Comparison of ENCODE assay signal across 8 cellular contexts in the genomic region with DNA sequence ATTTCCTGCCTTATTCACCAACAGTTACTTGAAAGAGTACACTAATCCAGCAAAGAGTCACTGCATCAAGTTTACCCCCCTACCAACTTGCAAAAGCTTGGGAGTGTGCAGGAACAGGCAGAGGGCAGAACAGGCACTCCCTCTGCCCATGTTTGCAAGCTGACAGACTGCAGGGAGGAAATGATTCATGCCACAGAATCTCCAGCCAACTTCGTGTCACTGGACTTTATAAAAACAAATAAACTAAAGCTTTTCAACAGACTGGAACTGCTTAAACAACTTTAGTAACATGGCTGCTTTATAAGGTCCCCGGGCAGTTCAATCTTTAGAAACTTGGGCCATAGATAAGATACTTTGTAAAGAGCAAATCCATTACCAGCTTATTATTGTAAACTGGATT.
DNase-seq lines count a peak whose midpoint lies in the region; ATAC-seq and TF ChIP-seq lines count a peak whose summit lies in the region.

No MANE protein-coding gene starts in this region.

- peaks cover 33% of the 10 kb centered on the region for H3K4me1 ChIP-seq in PC-3 (ENCODE audit: insufficient read depth, low read length)

- H3K9ac ChIP-seq in PC-3 (ENCODE audit: low read length): no peak overlapping the region

- H3K9me3 ChIP-seq in PC-3 (ENCODE audit: low read length): no peaks in the 10 kb centered on the region

- H3K36me3 Mint-ChIP-seq in T-helper 2 cell treated with Interferon-gamma antibody and Interleukin-4, amounts not matched to agents 5 μg/mL and 100 μg/mL, for 36 hours (ENCODE audit: low read depth): no peaks in the 10 kb centered on the region

- H3K9me3 Mint-ChIP-seq in T-helper 2 cell treated with Interferon-gamma antibody and Interleukin-4, amounts not matched to agents 5 μg/mL and 100 μg/mL, for 36 hours: no peaks in the 10 kb centered on the region

- H3K4me3 Mint-ChIP-seq in T-helper 2 cell treated with Interferon-gamma antibody and Interleukin-4, amounts not matched to agents 5 μg/mL and 100 μg/mL, for 36 hours: no peak overlapping the region

- intact Hi-C loops in PC-3 (cut with micrococcal nuclease): loop anchor here (1.0 to 10.0 kb wide), 7 partner anchors 22 to 317 kb away; a partner anchor contains a TSS

- H3K9me2 ChIP-seq in PC-3 (replicated peaks; ENCODE audit: low read length): no peaks in the 10 kb centered on the region

- no peaks in the 10 kb centered on the region for H3K27me3 Mint-ChIP-seq in T-helper 2 cell treated with Interferon-gamma antibody and Interleukin-4, amounts not matched to agents 5 μg/mL and 100 μg/mL, for 36 hours (ENCODE audit: low read depth)

- H3K27ac Mint-ChIP-seq in T-helper 2 cell treated with Interferon-gamma antibody and Interleukin-4, amounts not matched to agents 5 μg/mL and 100 μg/mL, for 36 hours: no peak overlapping the region

- no peaks in the 10 kb centered on the region for H3K27me3 ChIP-seq in PC-3 (ENCODE audit: low read length)

- DNase-seq in Ammon's horn (ENCODE audit: low spot score) (peak; percentile 47), PC-3 (peak; percentile 98), myocyte (ENCODE audit: low read depth) (peak; percentile 81), NCI-H2029 (lab: John Stamatoyannopoulos, UW) (no peak), NCI-H345 (lab: John Stamatoyannopoulos, UW) (no peak)
- no peak for DNase-seq in T-helper 2 cell treated with Interferon-gamma antibody and Interleukin-4, amounts not matched to agents 5 μg/mL and 100 μg/mL, for 36 hours (ENCODE audit: low spot score)
- DNase-seq in activated CD8-positive, alpha-beta memory T cell treated with anti-CD3 and anti-CD28 coated beads, Interleukin-2, amount 50 U/mL, for 48 hours: no peak

- POLR2A ChIA-PET in PC-3 (lab: Charles Lee; ENCODE audit: unreplicated experiment): interaction anchor here (0.6 kb wide), 1 partner anchor 98 kb away, joined by 3 read pairs; no protein-coding TSS in a partner anchor

- H4K20me1 ChIP-seq in PC-3 (ENCODE audit: low read length): no peaks in the 10 kb centered on the region

- H2AFZ ChIP-seq in PC-3 (ENCODE audit: low read length): no peak overlapping the region

- peak overlapping the region; percentile 19; the same call in 1 of the 2 replicates for H3K4me3 ChIP-seq in PC-3 (ENCODE audit: low read length)

- peak; percentile 39 for TF ChIP-seq CTCF in PC-3 (conservative IDR thresholded peaks at IDR 0.05; ENCODE audit: low read depth, low read length)

- ATAC-seq in PC-3: peak; percentile 100
- peak; percentile 99 for ATAC-seq in esophagus mucosa

- CTCF ChIA-PET in PC-3 (lab: Charles Lee): interaction anchor here (0.5 to 1.1 kb wide), 4 partner anchors 23 to 131 kb away, joined by 3 to 7 read pairs (median 4); no protein-coding TSS in a partner anchor

- 0 out of 2 replicates have a peak, but pooled peaks cover 3% of the 10 kb centered on the region for H3K79me2 ChIP-seq in PC-3 (ENCODE audit: low read length)

- H3F3A ChIP-seq in PC-3 (ENCODE audit: low read length, unreplicated experiment): no peaks in the 10 kb centered on the region

- BruUV-seq in PC-3 (replicated peaks; lab: Mats Ljungman, UMichigan): no TSS peak

- peak overlapping the region; percentile 62 for H3K4me2 ChIP-seq in PC-3 (ENCODE audit: low read length)

- no peaks in the 10 kb centered on the region for H3K4me1 Mint-ChIP-seq in T-helper 2 cell treated with Interferon-gamma antibody and Interleukin-4, amounts not matched to agents 5 μg/mL and 100 μg/mL, for 36 hours (ENCODE audit: low read depth)

- peak overlapping the region; percentile 63 for H3K27ac ChIP-seq in PC-3 (ENCODE audit: low read length)

- H3K36me3 ChIP-seq in PC-3 (ENCODE audit: low read depth, low read length): no peaks in the 10 kb centered on the region

Comparison
In these comparisons a context has a peak if more than half of its experiments do, and no peak if none do; other contexts are left out.
1. DNase-seq: peak in Ammon's horn (single experiment), PC-3 (single experiment) and myocyte (single experiment); none in NCI-H2029 (single experiment), T-helper 2 cell treated with Interferon-gamma antibody and Interleukin-4, amounts not matched to agents 5 μg/mL and 100 μg/mL, for 36 hours (single experiment), NCI-H345 (single experiment) and activated CD8-positive, alpha-beta memory T cell treated with anti-CD3 and anti-CD28 coated beads, Interleukin-2, amount 50 U/mL, for 48 hours (single experiment).